In genomic region chr16:58684354-58685083, GRCh38 we compare ENCODE assay signal across 8 cellular contexts. TPM values are rescaled to one million over a fixed set of nuclear protein-coding genes. Genes with fewer than 3 reads are reported as not detected.
DNase-seq lines count a peak whose midpoint lies in the region; ATAC-seq and TF ChIP-seq lines count a peak whose summit lies in the region.

A gene with protein sequence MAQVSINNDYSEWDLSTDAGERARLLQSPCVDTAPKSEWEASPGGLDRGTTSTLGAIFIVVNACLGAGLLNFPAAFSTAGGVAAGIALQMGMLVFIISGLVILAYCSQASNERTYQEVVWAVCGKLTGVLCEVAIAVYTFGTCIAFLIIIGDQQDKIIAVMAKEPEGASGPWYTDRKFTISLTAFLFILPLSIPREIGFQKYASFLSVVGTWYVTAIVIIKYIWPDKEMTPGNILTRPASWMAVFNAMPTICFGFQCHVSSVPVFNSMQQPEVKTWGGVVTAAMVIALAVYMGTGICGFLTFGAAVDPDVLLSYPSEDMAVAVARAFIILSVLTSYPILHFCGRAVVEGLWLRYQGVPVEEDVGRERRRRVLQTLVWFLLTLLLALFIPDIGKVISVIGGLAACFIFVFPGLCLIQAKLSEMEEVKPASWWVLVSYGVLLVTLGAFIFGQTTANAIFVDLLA (minus strand): TSS chr16:58684770. CDS start chr16:58680126, 4,644 bp downstream.

- H3K36me3 Mint-ChIP-seq in neural progenitor cell, result peaks cover under 1% of the 10 kb centered on the region

- peak within 1 kb of the TSS; percentile 90 for H3K23ac ChIP-seq in IMR-90 (ENCODE audit: low read depth, low read length)

- in situ Hi-C loops in IMR-90 (cut with MboI; ENCODE audit: low sequenced_read_pairs), result no loop called here

- peak within 1 kb of the TSS; percentile 96 for H3K4me2 ChIP-seq in IMR-90 (ENCODE audit: low read depth, low read length)
- peak within 1 kb of the TSS; percentile 89 for H3K4me2 ChIP-seq in neural progenitor cell

- peak within 1 kb of the TSS; percentile 80 for H3K18ac ChIP-seq in IMR-90 (ENCODE audit: low read depth, low read length)

- H2BK15ac ChIP-seq in IMR-90 (ENCODE audit: low read depth, low read length), result peak within 1 kb of the TSS; percentile 16; the same call in 1 of the 3 replicates

- H3K9me3 Mint-ChIP-seq in neural progenitor cell, result no peaks in the 10 kb centered on the region

- H4K91ac ChIP-seq in IMR-90 (ENCODE audit: insufficient read depth, low read depth, low read length), result peak within 1 kb of the TSS; percentile 45

- H4K20me1 ChIP-seq in IMR-90 (ENCODE audit: insufficient read depth, low read length) (no peaks in the 10 kb centered on the region; the same call in 1 of the 2 replicates), neural progenitor cell (ENCODE audit: low read depth) (no peaks in the 10 kb centered on the region)

- CTCF ChIA-PET in IMR-90 (lab: Yijun Ruan, JAX), result interaction anchor here (0.7 kb wide), 1 partner anchor 976 kb away, joined by 4 read pairs; no protein-coding TSS in a partner anchor

- H2AK9ac ChIP-seq in IMR-90 (replicated peaks; ENCODE audit: low read depth, low read length, poor library complexity), result peak within 1 kb of the TSS; percentile 92

- H3K9me3 ChIP-seq in IMR-90 (ENCODE audit: control insufficient read depth, insufficient read depth, low read length) (no peaks in the 10 kb centered on the region), neural progenitor cell (ENCODE audit: low read depth) (no peaks in the 10 kb centered on the region), stomach smooth muscle (ENCODE audit: control insufficient read depth in 2 of 2, low read length in 2 of 2) (no peaks in the 10 kb centered on the region)

- H2BK20ac ChIP-seq in IMR-90 (ENCODE audit: low read depth, low read length), result peak within 1 kb of the TSS; percentile 64

- BruUV-seq in IMR-90 (replicated peaks; lab: Mats Ljungman, UMichigan), result TSS peak; percentile 56

- DNase-seq in DMS79 (lab: John Stamatoyannopoulos, UW) (peak; percentile 1), IMR-90 (peak; percentile 80), SHP77 treated with DMSO at 0.1 percent for 48 hours (lab: John Stamatoyannopoulos, UW) (peak; percentile 69), activated gamma-delta T cell treated with Interleukin-2 at 50 U/mL for 16 hours (peak; percentile 60), foreskin keratinocyte (peak; percentile 26 to 56), neural progenitor cell (ENCODE audit: low spot score) (peak; percentile 92)

- H3K4me3 Mint-ChIP-seq in neural progenitor cell, result peak within 1 kb of the TSS; percentile 93

- 8% methylated on average over 5 of the region's 41 CpGs; no CpG with 5 or more reads in 1 of the 2 experiments for WGBS in IMR-90 (ENCODE audit: extremely low coverage in 2 of 2, insufficient read length in 1 of 2), 2 experiments

- H3K36me3 ChIP-seq in IMR-90 (ENCODE audit: control insufficient read depth, insufficient read depth, low read length) (peaks cover 14% of the 10 kb centered on the region; the same call in 1 of the 2 replicates), neural progenitor cell (no peaks in the 10 kb centered on the region), stomach smooth muscle (ENCODE audit: control insufficient read depth in 2 of 2, insufficient read depth in 2 of 2, low read length in 2 of 2) (peaks cover 4 to 5% of the 10 kb centered on the region in 2 donors)

- H3K27me3 ChIP-seq in IMR-90 (ENCODE audit: control insufficient read depth, insufficient read depth, low read length) (no peaks in the 10 kb centered on the region), foreskin keratinocyte (no peaks in the 10 kb centered on the region), neural progenitor cell (peaks cover 9% of the 10 kb centered on the region), stomach smooth muscle (ENCODE audit: control insufficient read depth in 1 of 2, insufficient read depth in 2 of 2, low read length in 2 of 2) (no peaks in the 10 kb centered on the region)

- H3K27ac ChIP-seq in IMR-90 (ENCODE audit: insufficient read depth, low read length), result peak within 1 kb of the TSS; percentile 67
- H3K27ac ChIP-seq in foreskin keratinocyte, result peak within 1 kb of the TSS; percentile 63
- no peak within 1 kb of the TSS for H3K27ac ChIP-seq in neural progenitor cell
- peak within 1 kb of the TSS; percentile 67 for H3K27ac ChIP-seq in stomach smooth muscle (ENCODE audit: low read length)

- TF ChIP-seq POLR2A in IMR-90 (IDR thresholded peaks at IDR 0.05; ENCODE audit: low read depth, low read length), result peak; percentile 51; the same call in 1 of the 2 replicates

- H3K9ac ChIP-seq in IMR-90 (ENCODE audit: low read depth, low read length) (peak within 1 kb of the TSS; percentile 82), neural progenitor cell (peak within 1 kb of the TSS; percentile 72), stomach smooth muscle (ENCODE audit: low read length in 2 of 2) (peak within 1 kb of the TSS; percentile 77 to 94)

- H3F3A ChIP-seq in neural progenitor cell (ENCODE audit: low read depth), result no peaks in the 10 kb centered on the region

- ATAC-seq in GM21529 (IDR thresholded peaks at IDR 0.05; ENCODE audit: unreplicated experiment) (peak; percentile 98), IMR-90 (ENCODE audit: low read depth) (peak; percentile 94), foreskin keratinocyte (peak; percentile 92)

- peaks cover 9% of the 10 kb centered on the region for H3K4me1 Mint-ChIP-seq in neural progenitor cell

- H3K4me3 ChIP-seq in IMR-90 (ENCODE audit: insufficient read depth, low read depth, low read length) (peak within 1 kb of the TSS; percentile 86), neural progenitor cell (peak within 1 kb of the TSS; percentile 79), stomach smooth muscle (ENCODE audit: low read length in 2 of 2) (peak within 1 kb of the TSS; percentile 75 to 97)

- no peak within 1 kb of the TSS for H3K27ac Mint-ChIP-seq in neural progenitor cell

- intact Hi-C loops in IMR-90 (cut with micrococcal nuclease), result no loop called here

- H3K9me1 ChIP-seq in IMR-90 (ENCODE audit: insufficient read depth, low read length), result peaks cover 15% of the 10 kb centered on the region

- peaks cover 4% of the 10 kb centered on the region for H3K27me3 Mint-ChIP-seq in neural progenitor cell (ENCODE audit: insufficient read depth, low read depth)

- peaks cover 13% of the 10 kb centered on the region for H3K79me2 ChIP-seq in neural progenitor cell (ENCODE audit: low read depth)

- peak within 1 kb of the TSS; percentile 84; the same call in 1 of the 2 replicates for H2BK120ac ChIP-seq in IMR-90 (ENCODE audit: low read depth, low read length)

- peak within 1 kb of the TSS; percentile 69 for H2BK5ac ChIP-seq in IMR-90 (ENCODE audit: low read depth, low read length, poor library complexity, severe bottlenecking)

- H3K14ac ChIP-seq in IMR-90 (replicated peaks; ENCODE audit: low read depth, low read length), result peak within 1 kb of the TSS; percentile 82

- POLR2A ChIA-PET in IMR-90 (lab: Charles Lee; ENCODE audit: unreplicated experiment), result no interaction called here

- TF ChIP-seq RAD21 in IMR-90 (IDR thresholded peaks at IDR 0.05; ENCODE audit: low read length), result no peak

- TF ChIP-seq CTCF in IMR-90 (conservative IDR thresholded peaks at IDR 0.05; ENCODE audit: low read depth, low read length), result no peak
- TF ChIP-seq CTCF in foreskin keratinocyte (conservative IDR thresholded peaks at IDR 0.05), result no peak
- TF ChIP-seq CTCF in neural progenitor cell (IDR thresholded peaks at IDR 0.05), result no peak

- peak within 1 kb of the TSS; percentile 98 for H4K5ac ChIP-seq in IMR-90 (ENCODE audit: low read depth, low read length)

- peak within 1 kb of the TSS; percentile 78 for H3K4ac ChIP-seq in IMR-90 (ENCODE audit: low read depth, low read length)

- H4K8ac ChIP-seq in IMR-90 (ENCODE audit: low read depth in 2 of 2, low read length in 2 of 2), result peak within 1 kb of the TSS; percentile 14 to 98

- peak within 1 kb of the TSS; percentile 12; the same call in 1 of the 2 replicates for H2AK5ac ChIP-seq in IMR-90 (ENCODE audit: low read depth, low read length)

- dilution Hi-C loops in IMR-90 (cut with HindIII; ENCODE audit: low sequenced_read_pairs, unreplicated experiment), result no loop called here

- H2AFZ ChIP-seq in IMR-90 (replicated peaks; ENCODE audit: low read length, poor library complexity), result peak within 1 kb of the TSS; percentile 99
- H2AFZ ChIP-seq in neural progenitor cell (replicated peaks), result peak within 1 kb of the TSS; percentile 100

- peak within 1 kb of the TSS; percentile 62 for H3K56ac ChIP-seq in IMR-90 (ENCODE audit: extremely low read depth, insufficient read depth, low read length)

- H3K4me1 ChIP-seq in IMR-90 (ENCODE audit: control insufficient read depth, insufficient read depth, low read length) (peaks cover 8% of the 10 kb centered on the region), foreskin keratinocyte (no peaks in the 10 kb centered on the region), neural progenitor cell (no peaks in the 10 kb centered on the region), stomach smooth muscle (ENCODE audit: control insufficient read depth, insufficient read depth, low read length) (peaks cover 19% of the 10 kb centered on the region)

- peaks cover 10 to 32% of the 10 kb centered on the region in 2 experiments for H3K79me1 ChIP-seq in IMR-90 (ENCODE audit: low read depth in 1 of 2, low read length in 2 of 2)

TF ChIP-seq in IMR-90, 13 proteins besides CTCF, POLR2A, EP300 and RAD21 (continues in another document):
- no peak for TF ChIP-seq NFE2L2 (IDR thresholded peaks at IDR 0.05; ENCODE audit: low read depth, low read length)
- no peak for TF ChIP-seq CHD1 (IDR thresholded peaks at IDR 0.05; ENCODE audit: low read depth, low read length)
- peak; percentile 89 for TF ChIP-seq MXI1 (IDR thresholded peaks at IDR 0.05; ENCODE audit: borderline replicate concordance, low read depth, low read length)
- peak; percentile 91 for TF ChIP-seq BHLHE40 (IDR thresholded peaks at IDR 0.05; ENCODE audit: low read depth, low read length)
- TF ChIP-seq MAFK (IDR thresholded peaks at IDR 0.05; ENCODE audit: low read depth, low read length), result no peak
- no peak for TF ChIP-seq CEBPB (IDR thresholded peaks at IDR 0.05; ENCODE audit: low read depth, low read length)
- TF ChIP-seq, protein P1, sequence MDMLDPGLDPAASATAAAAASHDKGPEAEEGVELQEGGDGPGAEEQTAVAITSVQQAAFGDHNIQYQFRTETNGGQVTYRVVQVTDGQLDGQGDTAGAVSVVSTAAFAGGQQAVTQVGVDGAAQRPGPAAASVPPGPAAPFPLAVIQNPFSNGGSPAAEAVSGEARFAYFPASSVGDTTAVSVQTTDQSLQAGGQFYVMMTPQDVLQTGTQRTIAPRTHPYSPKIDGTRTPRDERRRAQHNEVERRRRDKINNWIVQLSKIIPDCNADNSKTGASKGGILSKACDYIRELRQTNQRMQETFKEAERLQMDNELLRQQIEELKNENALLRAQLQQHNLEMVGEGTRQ (IDR thresholded peaks at IDR 0.05; ENCODE audit: low read depth, low read length), result peak; percentile 100
- TF ChIP-seq FOS (IDR thresholded peaks at IDR 0.05; ENCODE audit: low read depth, low read length), result peak; percentile 54; the same call in 1 of the 2 replicates

RNA-seq across cellular contexts. Expression of the gene that starts here (rescaled TPM):
- total RNA-seq in IMR-90 (2012; rRNA removed), result 13.6 and 14.7 TPM in 2 replicates
- polyA plus RNA-seq in IMR-90 (2012; rRNA removed), result 16.4 and 16.7 TPM in 2 replicates
- polyA plus RNA-seq in IMR-90 (2012; cell fraction: cytosol; rRNA removed), result 4.4 and 10.5 TPM in 2 replicates
- polyA plus RNA-seq in IMR-90 (2012; cell fraction: nucleus; rRNA removed; ENCODE audit: low replicate concordance), result 35.0 and 49.3 TPM in 2 replicates
- 12.9 and 17.9 TPM in 2 replicates for total RNA-seq in foreskin keratinocyte
- 7.1 and 8.8 TPM in 2 replicates for polyA plus RNA-seq in foreskin keratinocyte
- total RNA-seq in neural progenitor cell (ENCODE audit: low replicate concordance), result 9.8 and 13.8 TPM in 2 replicates

Comparison
In these comparisons a context has a peak if more than half of its experiments do, and no peak if none do; other contexts are left out.
1. DNase-seq: peak in every context shown above with its lines; median percentile 92 in neural progenitor cell; 80 in IMR-90; 69 in SHP77 treated with DMSO at 0.1 percent for 48 hours; 60 in activated gamma-delta T cell treated with Interleukin-2 at 50 U/mL for 16 hours; 41 in foreskin keratinocyte; 1 in DMS79.